8 cellular contexts compared by ENCODE assay signal in the genomic region with DNA sequence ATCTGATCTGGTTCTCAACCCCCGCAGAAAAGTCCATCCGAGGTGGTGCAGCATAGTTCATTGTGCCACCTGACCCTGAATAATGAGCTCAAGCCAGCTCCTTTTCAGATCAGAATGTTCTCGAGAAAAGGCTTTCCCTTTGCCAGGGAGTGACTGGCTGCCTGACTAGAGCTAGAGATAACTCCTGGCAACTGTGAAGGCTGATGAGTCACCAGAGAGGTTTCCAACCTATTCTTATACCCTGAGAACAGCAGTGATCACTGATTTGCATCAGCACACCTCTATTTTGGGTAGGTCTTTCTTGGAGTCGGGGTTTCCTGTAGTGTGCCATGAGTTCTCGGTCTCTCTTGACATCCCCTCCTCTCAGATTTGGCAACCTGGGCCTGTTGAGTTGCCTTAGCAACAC.
A peak's percentile ranks its signal among the peaks of the same experiment; 100 is the strongest.
DNase-seq lines count a peak whose midpoint lies in the region; ATAC-seq, FAIRE-seq and TF ChIP-seq lines count a peak whose summit lies in the region.

No MANE protein-coding gene starts in this region.

- peak; percentile 73 for ATAC-seq in GM18870 (IDR thresholded peaks at IDR 0.05; ENCODE audit: unreplicated experiment)
- ATAC-seq in HG03354 (IDR thresholded peaks at IDR 0.05; ENCODE audit: poor library complexity, severe bottlenecking, unreplicated experiment), result peak; percentile 81
- peak; percentile 46 for ATAC-seq in left colon

- H3K4me3 ChIP-seq in astrocyte of the cerebellum (ENCODE audit: low read depth, low read length), result no peak overlapping the region

- TF ChIP-seq CTCF in astrocyte of the cerebellum (IDR thresholded peaks at IDR 0.05; ENCODE audit: low read depth, low read length, missing control alignments) (no peak), D721Med (IDR thresholded peaks at IDR 0.05; ENCODE audit: insufficient read depth, missing control alignments) (no peak)

- no peak for FAIRE-seq in D721Med (lab: Jason Lieb, UNC)

- DNase-seq in A172 (ENCODE audit: low spot score) (peak; percentile 88), astrocyte of the cerebellum (ENCODE audit: low read depth) (peak; percentile 68), left colon (no peak), D721Med (ENCODE audit: insufficient read length, low spot score) (no peak), NCI-H69 (lab: John Stamatoyannopoulos, UW) (no peak), DMS79 treated with DMSO at 0.1 percent for 48 hours (lab: John Stamatoyannopoulos, UW) (no peak)

- intact Hi-C loops in left colon (cut with DNase I, micrococcal nuclease), result no loop called here

- in situ Hi-C loops in astrocyte of the cerebellum (cut with HindIII; ENCODE audit: low sequenced_read_pairs), result no loop called here

Comparison
In these comparisons a context has a peak if more than half of its experiments do, and no peak if none do; other contexts are left out.
1. DNase-seq: peak in A172 (single experiment) and astrocyte of the cerebellum (single experiment); none in left colon (0 of 2), D721Med (single experiment), NCI-H69 (single experiment) and DMS79 treated with DMSO at 0.1 percent for 48 hours (single experiment).
2. Peak in every context shown above with its lines, with median percentiles within 50 percentile points of each other: ATAC-seq.